In the genomic region with DNA sequence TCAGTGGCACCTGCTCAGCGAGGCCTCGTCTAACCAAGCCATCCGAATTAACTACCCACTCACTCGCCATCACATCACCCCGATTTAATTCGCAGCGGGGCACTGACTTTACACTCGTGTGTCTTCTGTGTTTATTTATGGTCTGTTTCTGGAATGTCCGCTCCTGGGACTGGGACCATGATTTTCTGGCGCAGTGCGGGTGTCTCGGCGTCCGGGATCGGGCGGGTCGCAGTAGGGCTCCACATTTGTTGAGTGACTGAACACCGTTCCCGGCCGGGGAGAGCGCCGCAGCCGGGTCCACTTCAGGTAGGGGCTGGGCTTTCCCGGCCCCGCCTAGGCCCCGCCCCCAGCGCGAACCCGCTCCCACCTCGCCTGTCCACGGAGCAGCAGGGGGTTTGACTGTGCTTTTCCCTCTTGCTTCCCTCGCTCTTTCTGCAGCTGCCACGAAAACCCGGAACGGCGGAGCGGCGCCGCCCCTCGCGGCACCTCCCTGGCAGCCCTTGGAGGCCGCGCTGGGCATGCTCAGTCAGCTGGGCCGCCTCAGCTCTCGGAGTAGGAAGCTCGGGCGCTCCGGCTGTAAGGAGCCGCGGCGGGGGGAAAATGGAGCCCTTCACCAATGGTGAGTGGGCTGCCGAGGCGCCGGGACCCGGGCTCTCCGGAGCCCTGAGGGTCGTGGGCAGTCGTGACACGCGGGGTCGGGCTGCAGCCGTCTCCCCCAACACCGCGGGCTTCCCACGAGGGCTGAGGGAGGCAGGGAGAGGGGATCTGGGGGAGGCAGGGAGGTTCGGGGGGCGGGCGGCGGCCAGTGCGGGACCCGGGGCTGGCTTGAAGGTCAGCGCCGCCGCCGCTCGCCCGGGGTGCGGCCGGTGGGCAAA, we compare ENCODE assay signal across 1 cellular context.
TF ChIP-seq lines count a peak whose summit lies in the region.

A gene (plus strand): TSS at position 525 of the 875 bp plus-strand sequence. CDS start 76 bp downstream, at position 601.

TF ChIP-seq in HepG2, 621 proteins besides CTCF, POLR2A, EP300 and RAD21 (continued from another document and continues in another):
- TF ChIP-seq, protein P1, sequence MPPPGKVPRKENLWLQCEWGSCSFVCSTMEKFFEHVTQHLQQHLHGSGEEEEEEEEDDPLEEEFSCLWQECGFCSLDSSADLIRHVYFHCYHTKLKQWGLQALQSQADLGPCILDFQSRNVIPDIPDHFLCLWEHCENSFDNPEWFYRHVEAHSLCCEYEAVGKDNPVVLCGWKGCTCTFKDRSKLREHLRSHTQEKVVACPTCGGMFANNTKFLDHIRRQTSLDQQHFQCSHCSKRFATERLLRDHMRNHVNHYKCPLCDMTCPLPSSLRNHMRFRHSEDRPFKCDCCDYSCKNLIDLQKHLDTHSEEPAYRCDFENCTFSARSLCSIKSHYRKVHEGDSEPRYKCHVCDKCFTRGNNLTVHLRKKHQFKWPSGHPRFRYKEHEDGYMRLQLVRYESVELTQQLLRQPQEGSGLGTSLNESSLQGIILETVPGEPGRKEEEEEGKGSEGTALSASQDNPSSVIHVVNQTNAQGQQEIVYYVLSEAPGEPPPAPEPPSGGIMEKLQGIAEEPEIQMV (CRISPR knock-in tag; IDR thresholded peaks at IDR 0.05; ENCODE audit: low read depth), result no peak
- TF ChIP-seq, protein P2, sequence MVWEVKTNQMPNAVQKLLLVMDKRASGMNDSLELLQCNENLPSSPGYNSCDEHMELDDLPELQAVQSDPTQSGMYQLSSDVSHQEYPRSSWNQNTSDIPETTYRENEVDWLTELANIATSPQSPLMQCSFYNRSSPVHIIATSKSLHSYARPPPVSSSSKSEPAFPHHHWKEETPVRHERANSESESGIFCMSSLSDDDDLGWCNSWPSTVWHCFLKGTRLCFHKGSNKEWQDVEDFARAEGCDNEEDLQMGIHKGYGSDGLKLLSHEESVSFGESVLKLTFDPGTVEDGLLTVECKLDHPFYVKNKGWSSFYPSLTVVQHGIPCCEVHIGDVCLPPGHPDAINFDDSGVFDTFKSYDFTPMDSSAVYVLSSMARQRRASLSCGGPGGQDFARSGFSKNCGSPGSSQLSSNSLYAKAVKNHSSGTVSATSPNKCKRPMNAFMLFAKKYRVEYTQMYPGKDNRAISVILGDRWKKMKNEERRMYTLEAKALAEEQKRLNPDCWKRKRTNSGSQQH (CRISPR knock-in tag; IDR thresholded peaks at IDR 0.05; ENCODE audit: low read depth), result no peak; the same call in 1 of the 2 replicates
- TF ChIP-seq ZNF670 (CRISPR knock-in tag; IDR thresholded peaks at IDR 0.05; ENCODE audit: borderline replicate concordance) (peak; percentile 89), ZNF44 (CRISPR knock-in tag; IDR thresholded peaks at IDR 0.05) (no peak), ZNF788 (CRISPR knock-in tag; IDR thresholded peaks at IDR 0.05; ENCODE audit: borderline replicate concordance) (peak; percentile 83; the same call in 1 of the 2 replicates), POLR2AphosphoS5 (IDR thresholded peaks at IDR 0.05; ENCODE audit: low read depth, low read length) (peak; percentile 49; the same call in 1 of the 2 replicates), ZNF652 (CRISPR knock-in tag; IDR thresholded peaks at IDR 0.05; ENCODE audit: borderline replicate concordance, low read depth) (no peak), GZF1 (CRISPR knock-in tag; IDR thresholded peaks at IDR 0.05) (no peak; the same call in 1 of the 2 replicates), SOX6 (IDR thresholded peaks at IDR 0.05) (no peak), SOX6 (CRISPR knock-in tag; IDR thresholded peaks at IDR 0.05) (peak; percentile 54; the same call in 1 of the 2 replicates), GTF2F1 (IDR thresholded peaks at IDR 0.05; ENCODE audit: low read length) (no peak), AHR (CRISPR knock-in tag; IDR thresholded peaks at IDR 0.05) (no peak), ATF7 (IDR thresholded peaks at IDR 0.05) (no peak), ATF7 (CRISPR knock-in tag; IDR thresholded peaks at IDR 0.05) (no peak; the same call in 1 of the 2 replicates), MIER3 (CRISPR knock-in tag; IDR thresholded peaks at IDR 0.05; ENCODE audit: borderline replicate concordance) (peak; percentile 47; the same call in 1 of the 2 replicates), SUZ12 (IDR thresholded peaks at IDR 0.05; ENCODE audit: low read depth, low read length) (no peak), ZNF747 (CRISPR knock-in tag; IDR thresholded peaks at IDR 0.05; ENCODE audit: borderline replicate concordance) (peak; percentile 67; the same call in 1 of the 2 replicates), KLF11 (CRISPR knock-in tag; IDR thresholded peaks at IDR 0.05) (no peak), NFE2 (CRISPR knock-in tag; IDR thresholded peaks at IDR 0.05) (no peak), FOXK1 (CRISPR knock-in tag; IDR thresholded peaks at IDR 0.05; ENCODE audit: borderline replicate concordance, low read depth) (peak; percentile 68; the same call in 1 of the 2 replicates), ZNF567 (CRISPR knock-in tag; IDR thresholded peaks at IDR 0.05; ENCODE audit: borderline replicate concordance) (no peak), ZNF7 (CRISPR knock-in tag; IDR thresholded peaks at IDR 0.05) (no peak), FIP1L1 (IDR thresholded peaks at IDR 0.05; ENCODE audit: borderline replicate concordance, insufficient read depth, low read depth, low read length) (no peak), ZNF460 (CRISPR knock-in tag; IDR thresholded peaks at IDR 0.05; ENCODE audit: borderline replicate concordance) (peak; percentile 13; the same call in 1 of the 2 replicates), U2AF1 (optimal IDR thresholded peaks at IDR 0.05; ENCODE audit: low read depth, low read length) (peak; percentile 55)
- TF ChIP-seq, protein P3, sequence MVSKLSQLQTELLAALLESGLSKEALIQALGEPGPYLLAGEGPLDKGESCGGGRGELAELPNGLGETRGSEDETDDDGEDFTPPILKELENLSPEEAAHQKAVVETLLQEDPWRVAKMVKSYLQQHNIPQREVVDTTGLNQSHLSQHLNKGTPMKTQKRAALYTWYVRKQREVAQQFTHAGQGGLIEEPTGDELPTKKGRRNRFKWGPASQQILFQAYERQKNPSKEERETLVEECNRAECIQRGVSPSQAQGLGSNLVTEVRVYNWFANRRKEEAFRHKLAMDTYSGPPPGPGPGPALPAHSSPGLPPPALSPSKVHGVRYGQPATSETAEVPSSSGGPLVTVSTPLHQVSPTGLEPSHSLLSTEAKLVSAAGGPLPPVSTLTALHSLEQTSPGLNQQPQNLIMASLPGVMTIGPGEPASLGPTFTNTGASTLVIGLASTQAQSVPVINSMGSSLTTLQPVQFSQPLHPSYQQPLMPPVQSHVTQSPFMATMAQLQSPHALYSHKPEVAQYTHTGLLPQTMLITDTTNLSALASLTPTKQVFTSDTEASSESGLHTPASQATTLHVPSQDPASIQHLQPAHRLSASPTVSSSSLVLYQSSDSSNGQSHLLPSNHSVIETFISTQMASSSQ (IDR thresholded peaks at IDR 0.05; ENCODE audit: low read depth), result no peak
- TF ChIP-seq, protein P3 (CRISPR knock-in tag; IDR thresholded peaks at IDR 0.05; ENCODE audit: borderline replicate concordance), result peak; percentile 70; the same call in 1 of the 2 replicates
- TF ChIP-seq, protein P4, sequence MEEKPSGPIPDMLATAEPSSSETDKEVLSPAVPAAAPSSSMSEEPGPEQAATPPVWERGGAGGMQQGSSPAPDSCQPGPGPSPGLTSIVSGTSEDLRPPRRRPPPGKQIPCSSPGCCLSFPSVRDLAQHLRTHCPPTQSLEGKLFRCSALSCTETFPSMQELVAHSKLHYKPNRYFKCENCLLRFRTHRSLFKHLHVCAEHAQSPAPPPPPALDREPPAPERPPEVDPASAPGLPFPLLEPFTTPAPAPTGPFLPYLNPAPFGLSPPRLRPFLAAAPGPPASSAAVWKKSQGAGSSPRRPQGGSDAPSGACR (CRISPR knock-in tag; IDR thresholded peaks at IDR 0.05), result 0 out of 2 replicates have a peak, but pooled peaks have one; percentile 1
- TF ChIP-seq, protein P5, sequence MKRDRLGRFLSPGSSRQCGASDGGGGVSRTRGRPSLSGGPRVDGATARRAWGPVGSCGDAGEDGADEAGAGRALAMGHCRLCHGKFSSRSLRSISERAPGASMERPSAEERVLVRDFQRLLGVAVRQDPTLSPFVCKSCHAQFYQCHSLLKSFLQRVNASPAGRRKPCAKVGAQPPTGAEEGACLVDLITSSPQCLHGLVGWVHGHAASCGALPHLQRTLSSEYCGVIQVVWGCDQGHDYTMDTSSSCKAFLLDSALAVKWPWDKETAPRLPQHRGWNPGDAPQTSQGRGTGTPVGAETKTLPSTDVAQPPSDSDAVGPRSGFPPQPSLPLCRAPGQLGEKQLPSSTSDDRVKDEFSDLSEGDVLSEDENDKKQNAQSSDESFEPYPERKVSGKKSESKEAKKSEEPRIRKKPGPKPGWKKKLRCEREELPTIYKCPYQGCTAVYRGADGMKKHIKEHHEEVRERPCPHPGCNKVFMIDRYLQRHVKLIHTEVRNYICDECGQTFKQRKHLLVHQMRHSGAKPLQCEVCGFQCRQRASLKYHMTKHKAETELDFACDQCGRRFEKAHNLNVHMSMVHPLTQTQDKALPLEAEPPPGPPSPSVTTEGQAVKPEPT (CRISPR knock-in tag; IDR thresholded peaks at IDR 0.05; ENCODE audit: low read depth), result no peak; the same call in 1 of the 2 replicates
- TF ChIP-seq, protein P6, sequence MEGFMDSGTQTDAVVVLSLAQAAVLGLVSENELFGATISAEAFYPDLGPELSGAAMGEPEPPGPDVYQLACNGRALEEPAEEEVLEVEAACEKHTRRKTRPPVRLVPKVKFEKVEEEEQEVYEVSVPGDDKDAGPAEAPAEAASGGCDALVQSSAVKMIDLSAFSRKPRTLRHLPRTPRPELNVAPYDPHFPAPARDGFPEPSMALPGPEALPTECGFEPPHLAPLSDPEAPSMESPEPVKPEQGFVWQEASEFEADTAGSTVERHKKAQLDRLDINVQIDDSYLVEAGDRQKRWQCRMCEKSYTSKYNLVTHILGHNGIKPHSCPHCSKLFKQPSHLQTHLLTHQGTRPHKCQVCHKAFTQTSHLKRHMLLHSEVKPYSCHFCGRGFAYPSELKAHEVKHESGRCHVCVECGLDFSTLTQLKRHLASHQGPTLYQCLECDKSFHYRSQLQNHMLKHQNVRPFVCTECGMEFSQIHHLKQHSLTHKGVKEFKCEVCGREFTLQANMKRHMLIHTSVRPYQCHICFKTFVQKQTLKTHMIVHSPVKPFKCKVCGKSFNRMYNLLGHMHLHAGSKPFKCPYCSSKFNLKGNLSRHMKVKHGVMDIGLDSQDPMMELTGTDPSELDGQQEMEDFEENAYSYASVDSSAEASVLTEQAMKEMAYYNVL (CRISPR knock-in tag; IDR thresholded peaks at IDR 0.05; ENCODE audit: borderline replicate concordance), result no peak
- TF ChIP-seq, protein P7, sequence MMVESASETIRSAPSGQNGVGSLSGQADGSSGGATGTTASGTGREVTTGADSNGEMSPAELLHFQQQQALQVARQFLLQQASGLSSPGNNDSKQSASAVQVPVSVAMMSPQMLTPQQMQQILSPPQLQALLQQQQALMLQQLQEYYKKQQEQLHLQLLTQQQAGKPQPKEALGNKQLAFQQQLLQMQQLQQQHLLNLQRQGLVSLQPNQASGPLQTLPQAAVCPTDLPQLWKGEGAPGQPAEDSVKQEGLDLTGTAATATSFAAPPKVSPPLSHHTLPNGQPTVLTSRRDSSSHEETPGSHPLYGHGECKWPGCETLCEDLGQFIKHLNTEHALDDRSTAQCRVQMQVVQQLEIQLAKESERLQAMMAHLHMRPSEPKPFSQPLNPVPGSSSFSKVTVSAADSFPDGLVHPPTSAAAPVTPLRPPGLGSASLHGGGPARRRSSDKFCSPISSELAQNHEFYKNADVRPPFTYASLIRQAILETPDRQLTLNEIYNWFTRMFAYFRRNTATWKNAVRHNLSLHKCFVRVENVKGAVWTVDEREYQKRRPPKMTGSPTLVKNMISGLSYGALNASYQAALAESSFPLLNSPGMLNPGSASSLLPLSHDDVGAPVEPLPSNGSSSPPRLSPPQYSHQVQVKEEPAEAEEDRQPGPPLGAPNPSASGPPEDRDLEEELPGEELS (CRISPR knock-in tag; IDR thresholded peaks at IDR 0.05), result peak; percentile 50; the same call in 1 of the 2 replicates
- TF ChIP-seq, protein P8, sequence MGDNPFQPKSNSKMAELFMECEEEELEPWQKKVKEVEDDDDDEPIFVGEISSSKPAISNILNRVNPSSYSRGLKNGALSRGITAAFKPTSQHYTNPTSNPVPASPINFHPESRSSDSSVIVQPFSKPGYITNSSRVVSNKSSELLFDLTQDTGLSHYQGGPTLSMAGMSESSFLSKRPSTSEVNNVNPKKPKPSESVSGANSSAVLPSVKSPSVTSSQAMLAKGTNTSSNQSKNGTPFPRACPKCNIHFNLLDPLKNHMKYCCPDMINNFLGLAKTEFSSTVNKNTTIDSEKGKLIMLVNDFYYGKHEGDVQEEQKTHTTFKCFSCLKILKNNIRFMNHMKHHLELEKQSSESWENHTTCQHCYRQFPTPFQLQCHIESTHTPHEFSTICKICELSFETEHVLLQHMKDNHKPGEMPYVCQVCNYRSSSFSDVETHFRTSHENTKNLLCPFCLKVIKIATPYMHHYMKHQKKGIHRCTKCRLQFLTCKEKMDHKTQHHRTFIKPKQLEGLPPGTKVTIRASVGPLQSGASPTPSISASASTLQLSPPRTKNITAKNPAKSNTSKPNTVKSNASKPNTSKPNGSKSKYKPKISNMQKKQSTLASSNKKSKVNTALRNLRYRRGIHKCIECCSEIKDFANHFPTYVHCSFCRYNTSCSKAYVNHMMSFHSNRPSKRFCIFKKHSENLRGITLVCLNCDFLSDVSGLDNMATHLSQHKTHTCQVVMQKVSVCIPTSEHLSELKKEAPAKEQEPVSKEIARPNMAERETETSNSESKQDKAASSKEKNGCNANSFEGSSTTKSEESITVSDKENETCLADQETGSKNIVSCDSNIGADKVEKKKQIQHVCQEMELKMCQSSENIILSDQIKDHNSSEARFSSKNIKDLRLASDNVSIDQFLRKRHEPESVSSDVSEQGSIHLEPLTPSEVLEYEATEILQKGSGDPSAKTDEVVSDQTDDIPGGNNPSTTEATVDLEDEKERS (CRISPR knock-in tag; IDR thresholded peaks at IDR 0.05), result peak; percentile 80
- TF ChIP-seq, protein P9, sequence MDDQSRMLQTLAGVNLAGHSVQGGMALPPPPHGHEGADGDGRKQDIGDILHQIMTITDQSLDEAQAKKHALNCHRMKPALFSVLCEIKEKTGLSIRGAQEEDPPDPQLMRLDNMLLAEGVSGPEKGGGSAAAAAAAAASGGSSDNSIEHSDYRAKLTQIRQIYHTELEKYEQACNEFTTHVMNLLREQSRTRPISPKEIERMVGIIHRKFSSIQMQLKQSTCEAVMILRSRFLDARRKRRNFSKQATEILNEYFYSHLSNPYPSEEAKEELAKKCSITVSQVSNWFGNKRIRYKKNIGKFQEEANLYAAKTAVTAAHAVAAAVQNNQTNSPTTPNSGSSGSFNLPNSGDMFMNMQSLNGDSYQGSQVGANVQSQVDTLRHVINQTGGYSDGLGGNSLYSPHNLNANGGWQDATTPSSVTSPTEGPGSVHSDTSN (CRISPR knock-in tag; IDR thresholded peaks at IDR 0.05; ENCODE audit: borderline replicate concordance), result no peak
